9 cellular contexts compared by ENCODE assay signal in genomic region chr3:50652709-50653108, GRCh38. TPM values are rescaled to one million over a fixed set of nuclear protein-coding genes. Genes with fewer than 3 reads are reported as not detected.
DNase-seq lines count a peak whose midpoint lies in the region; ATAC-seq and TF ChIP-seq lines count a peak whose summit lies in the region.
"Had no signal": no experiment of that assay in that cellular context is flagged by ENCODE, and none has a peak within 500 bp of the region (broad histone marks: within the 10 kb centered on the region; RNA-seq: fewer than 3 reads in every experiment).

No MANE protein-coding gene starts in this region.

- peak; percentile 55 for TF ChIP-seq CTCF in HFF-Myc (IDR thresholded peaks at IDR 0.05; ENCODE audit: low read depth, low read length, missing control alignments)
- peak; percentile 28; the same call in 1 of the 2 replicates for TF ChIP-seq CTCF in WI38 (IDR thresholded peaks at IDR 0.05; ENCODE audit: low read depth, low read length)
- peak; percentile 21 for TF ChIP-seq CTCF in cardiac fibroblast (IDR thresholded peaks at IDR 0.05; ENCODE audit: low read depth, low read length)

- POLR2A ChIA-PET in naive thymus-derived CD4-positive, alpha-beta T cell (lab: Charles Lee): interaction anchor here (1.3 to 4.5 kb wide), 3 partner anchors 21 to 82 kb away, joined by 4 to 34 read pairs (median 6); partner anchors contain the start of gene MAPKAPK3

- intact Hi-C loops in naive thymus-derived CD4-positive, alpha-beta T cell (cut with micrococcal nuclease): loop anchor here (1.0 kb wide), 2 partner anchors 36 to 80 kb away; no protein-coding TSS in a partner anchor

- peak; percentile 55 for ATAC-seq in naive thymus-derived CD4-positive, alpha-beta T cell
- ATAC-seq in GM21723 (IDR thresholded peaks at IDR 0.05; ENCODE audit: unreplicated experiment) (no peak), GM18519 (IDR thresholded peaks at IDR 0.05; ENCODE audit: low FRiP score, unreplicated experiment) (no peak)

- no peaks in the 10 kb centered on the region for H3K27me3 Mint-ChIP-seq in naive thymus-derived CD4-positive, alpha-beta T cell

- H3K4me3 ChIP-seq in HFF-Myc (replicated peaks; ENCODE audit: low read depth, low read length) (no peak overlapping the region), WI38 (ENCODE audit: low read depth, low read length) (no peak overlapping the region), cardiac fibroblast (replicated peaks in 1 of 2; ENCODE audit: low read depth in 2 of 2, low read length in 2 of 2) (no peak overlapping the region)
- no peak overlapping the region for H3K4me3 ChIP-seq in naive thymus-derived CD4-positive, alpha-beta T cell (ENCODE audit: low read length)

- H3K27ac ChIP-seq in naive thymus-derived CD4-positive, alpha-beta T cell (ENCODE audit: low read depth, low read length): no peak overlapping the region
- H3K27ac ChIP-seq: epithelial cell of prostate had no signal

- in situ Hi-C loops in ACHN (cut with HindIII; ENCODE audit: low pct_ligation_motif_present, low pct_unique_long_range_greater_than_20kb, low sequenced_read_pairs): no loop called here

- H3K4me3 Mint-ChIP-seq in naive thymus-derived CD4-positive, alpha-beta T cell: no peak overlapping the region

- peaks cover 0 to 3% (median 0%) of the 10 kb centered on the region in 5 donors for H3K36me3 Mint-ChIP-seq in naive thymus-derived CD4-positive, alpha-beta T cell

- peak overlapping the region in 7 of 9 donors; percentile 7 to 70 (median 54) for H3K27ac Mint-ChIP-seq in naive thymus-derived CD4-positive, alpha-beta T cell

- no peaks in the 10 kb centered on the region for H3K4me1 ChIP-seq in naive thymus-derived CD4-positive, alpha-beta T cell (ENCODE audit: control insufficient read depth in 2 of 2, insufficient read depth in 2 of 2, low read length in 2 of 2)

- H3K9me3 Mint-ChIP-seq in naive thymus-derived CD4-positive, alpha-beta T cell: no peaks in the 10 kb centered on the region

- peaks cover 5 to 35% (median 8%) of the 10 kb centered on the region in 7 donors for H3K4me1 Mint-ChIP-seq in naive thymus-derived CD4-positive, alpha-beta T cell

- CTCF ChIA-PET in naive thymus-derived CD4-positive, alpha-beta T cell (lab: Charles Lee): interaction anchor here (0.6 to 11.8 kb wide), 19 partner anchors 9 to 138 kb away, joined by 3 to 175 read pairs (median 5); partner anchors contain the start of genes C3orf18, CISH and MAPKAPK3

- DNase-seq in ACHN (peak; percentile 35), HFF-Myc (ENCODE audit: extremely low read depth, low read depth) (no peak), cardiac fibroblast (ENCODE audit: low read depth in 2 of 2) (peak; percentile 27 to 33), islet precursor cell (no peak)
- DNase-seq in naive thymus-derived CD4-positive, alpha-beta T cell: peak; percentile 15 to 58 (median 39)

- no peaks in the 10 kb centered on the region for H3K9me3 ChIP-seq in naive thymus-derived CD4-positive, alpha-beta T cell (ENCODE audit: control insufficient read depth in 2 of 3, low read length in 3 of 3)

- H3K36me3 ChIP-seq in naive thymus-derived CD4-positive, alpha-beta T cell (ENCODE audit: control insufficient read depth in 2 of 3, insufficient read depth in 3 of 3, low read length in 3 of 3): peaks cover 0 to 22% (median 0%) of the 10 kb centered on the region in 3 experiments

- no peaks in the 10 kb centered on the region for H3K27me3 ChIP-seq in naive thymus-derived CD4-positive, alpha-beta T cell (ENCODE audit: control insufficient read depth in 2 of 2, insufficient read depth in 2 of 2, low read length in 2 of 2)

RNA-seq across cellular contexts. Expression of gene DOCK3, which starts 22.0 kb away (rescaled TPM):
- 1 to 10 TPM; 1.5 to 2.9 (median 1.9) TPM for total RNA-seq in naive thymus-derived CD4-positive, alpha-beta T cell
- polyA plus RNA-seq in naive thymus-derived CD4-positive, alpha-beta T cell: under 1 TPM; 0.19 to 0.26 TPM

RNA-seq across cellular contexts. Expression of gene MAPKAPK3, which starts 35.8 kb away (rescaled TPM):
- total RNA-seq in naive thymus-derived CD4-positive, alpha-beta T cell: 100 to 1,000 TPM in 1 of 5 experiments, 10 to 100 TPM in 4; 26.7 to 196 (median 37.7) TPM
- polyA plus RNA-seq in naive thymus-derived CD4-positive, alpha-beta T cell: 10 to 100 TPM; 53.4 to 54.1 TPM

RNA-seq across cellular contexts. Expression of gene CISH, which starts 41.1 kb away (rescaled TPM):
- 100 to 1,000 TPM in 1 of 5 experiments, 10 to 100 TPM in 4; 10.9 to 486 (median 28.5) TPM for total RNA-seq in naive thymus-derived CD4-positive, alpha-beta T cell
- 100 to 1,000 TPM; 134 to 150 TPM for polyA plus RNA-seq in naive thymus-derived CD4-positive, alpha-beta T cell

Comparison
In these comparisons a context has a peak if more than half of its experiments do, and no peak if none do; other contexts are left out.
1. DNase-seq: peak in ACHN (single experiment), cardiac fibroblast (2 of 2) and naive thymus-derived CD4-positive, alpha-beta T cell (9 of 9); none in HFF-Myc (single experiment) and islet precursor cell (single experiment).
2. Peak in every context shown above with its lines, with median percentiles within 50 percentile points of each other: CTCF ChIP-seq.